In genomic region chr20:53643031-53643832, GRCh38 we compare ENCODE assay signal across 8 cellular contexts. TPM values are rescaled to one million over a fixed set of nuclear protein-coding genes. Genes with fewer than 3 reads are reported as not detected.
A peak's percentile ranks its signal among the peaks of the same experiment; 100 is the strongest.
DNase-seq lines count a peak whose midpoint lies in the region; ATAC-seq and TF ChIP-seq lines count a peak whose summit lies in the region.

No MANE protein-coding gene starts in this region.

- TF ChIP-seq EP300 in upper lobe of left lung (IDR thresholded peaks at IDR 0.05) = peak in 1 of 4 donors; percentile 41

- no peaks in the 10 kb centered on the region for H3K27me3 ChIP-seq in upper lobe of left lung

- peaks cover 6 to 19% (median 17%) of the 10 kb centered on the region in 4 donors for H3K4me1 ChIP-seq in upper lobe of left lung

- H3K9me3 ChIP-seq in upper lobe of left lung = no peaks in the 10 kb centered on the region

- ATAC-seq in HG02571 (IDR thresholded peaks at IDR 0.05; ENCODE audit: unreplicated experiment) = peak; percentile 85
- ATAC-seq in esophagus mucosa = peak; percentile 96
- ATAC-seq in upper lobe of left lung (ENCODE audit: low FRiP score in 2 of 2) = peak; percentile 83 to 92

- TF ChIP-seq CTCF in GM10266 (IDR thresholded peaks at IDR 0.05; ENCODE audit: control insufficient read depth, insufficient read depth, low read depth, missing control alignments) (no peak), upper lobe of left lung (IDR thresholded peaks at IDR 0.05) (no peak)

- no peaks in the 10 kb centered on the region for H3K36me3 ChIP-seq in upper lobe of left lung

- H3K27ac ChIP-seq in upper lobe of left lung = peak overlapping the region; percentile 68 to 87 (median 80)

- 28 to 29% methylated on average over 12 of the region's 12 CpGs for WGBS in upper lobe of left lung, 2 donors

- peak in 1 of 4 donors; percentile 40 for TF ChIP-seq POLR2A in upper lobe of left lung (IDR thresholded peaks at IDR 0.05)

- DNase-seq in GM10266 (ENCODE audit: extremely low spot score) = peak; percentile 64
- DNase-seq in NCI-H2227 (lab: John Stamatoyannopoulos, UW; ENCODE audit: unreplicated experiment) = peak; percentile 28
- DNase-seq in activated CD8-positive, alpha-beta memory T cell treated with anti-CD3 and anti-CD28 coated beads for 24 hours = peak; percentile 78
- peak; percentile 63 for DNase-seq in non-pigmented ciliary epithelial cell (ENCODE audit: low read depth)
- DNase-seq in upper lobe of left lung = peak in 1 of 2 donors; percentile 58
- DNase-seq in NCI-H1694 (lab: John Stamatoyannopoulos, UW) = no peak

- no peak overlapping the region for H3K4me3 ChIP-seq in upper lobe of left lung

RNA-seq across cellular contexts. Expression of gene ZNF217, which starts 49.6 kb away (rescaled TPM):
- total RNA-seq in esophagus mucosa (30.4 TPM), upper lobe of left lung (10 to 100 TPM; 18.7 to 38.4 (median 33.9) TPM)
